ENCODE assay signal across 1 cellular context in the genomic region with DNA sequence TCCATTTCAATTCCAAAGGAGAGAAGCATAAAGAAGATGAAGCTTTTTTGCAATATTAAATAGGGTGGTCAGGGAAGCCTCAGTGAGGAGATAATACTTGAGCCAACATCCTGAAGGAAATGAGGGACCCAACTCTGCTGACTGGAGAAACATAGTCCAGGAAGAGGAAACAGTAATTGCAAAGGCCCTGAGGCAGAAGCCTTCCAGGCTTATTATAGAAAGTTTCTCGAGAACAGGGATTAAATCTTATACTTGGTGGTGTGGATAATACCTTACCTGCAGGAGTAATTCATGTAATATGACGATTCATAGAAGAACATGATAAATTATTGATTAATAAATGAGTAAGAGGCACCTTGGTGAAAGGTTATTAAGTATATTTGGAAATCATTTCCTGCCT.
TF ChIP-seq lines count a peak whose summit lies in the region.

No MANE protein-coding gene starts in this region.

TF ChIP-seq in GM23338, 12 proteins besides CTCF, POLR2A, EP300 and RAD21 (continued from another document):
- TF ChIP-seq ZNF462 (CRISPR knock-in tag; IDR thresholded peaks at IDR 0.05) (no peak), POLR2AphosphoS5 (IDR thresholded peaks at IDR 0.05; ENCODE audit: low read depth) (no peak), ETS1 (IDR thresholded peaks at IDR 0.05) (no peak), EZH2 (IDR thresholded peaks at IDR 0.05; ENCODE audit: low read depth, unreplicated experiment) (no peak), CREB1 (CRISPR knock-in tag; IDR thresholded peaks at IDR 0.05; ENCODE audit: low read depth) (no peak), STAT1 (IDR thresholded peaks at IDR 0.05; ENCODE audit: unreplicated experiment) (no peak), ZNF331 (CRISPR knock-in tag; IDR thresholded peaks at IDR 0.05; ENCODE audit: low read depth) (no peak), ZNF114 (CRISPR knock-in tag; IDR thresholded peaks at IDR 0.05) (no peak), NANOG (IDR thresholded peaks at IDR 0.05; ENCODE audit: borderline replicate concordance) (no peak)
- TF ChIP-seq, protein P1, sequence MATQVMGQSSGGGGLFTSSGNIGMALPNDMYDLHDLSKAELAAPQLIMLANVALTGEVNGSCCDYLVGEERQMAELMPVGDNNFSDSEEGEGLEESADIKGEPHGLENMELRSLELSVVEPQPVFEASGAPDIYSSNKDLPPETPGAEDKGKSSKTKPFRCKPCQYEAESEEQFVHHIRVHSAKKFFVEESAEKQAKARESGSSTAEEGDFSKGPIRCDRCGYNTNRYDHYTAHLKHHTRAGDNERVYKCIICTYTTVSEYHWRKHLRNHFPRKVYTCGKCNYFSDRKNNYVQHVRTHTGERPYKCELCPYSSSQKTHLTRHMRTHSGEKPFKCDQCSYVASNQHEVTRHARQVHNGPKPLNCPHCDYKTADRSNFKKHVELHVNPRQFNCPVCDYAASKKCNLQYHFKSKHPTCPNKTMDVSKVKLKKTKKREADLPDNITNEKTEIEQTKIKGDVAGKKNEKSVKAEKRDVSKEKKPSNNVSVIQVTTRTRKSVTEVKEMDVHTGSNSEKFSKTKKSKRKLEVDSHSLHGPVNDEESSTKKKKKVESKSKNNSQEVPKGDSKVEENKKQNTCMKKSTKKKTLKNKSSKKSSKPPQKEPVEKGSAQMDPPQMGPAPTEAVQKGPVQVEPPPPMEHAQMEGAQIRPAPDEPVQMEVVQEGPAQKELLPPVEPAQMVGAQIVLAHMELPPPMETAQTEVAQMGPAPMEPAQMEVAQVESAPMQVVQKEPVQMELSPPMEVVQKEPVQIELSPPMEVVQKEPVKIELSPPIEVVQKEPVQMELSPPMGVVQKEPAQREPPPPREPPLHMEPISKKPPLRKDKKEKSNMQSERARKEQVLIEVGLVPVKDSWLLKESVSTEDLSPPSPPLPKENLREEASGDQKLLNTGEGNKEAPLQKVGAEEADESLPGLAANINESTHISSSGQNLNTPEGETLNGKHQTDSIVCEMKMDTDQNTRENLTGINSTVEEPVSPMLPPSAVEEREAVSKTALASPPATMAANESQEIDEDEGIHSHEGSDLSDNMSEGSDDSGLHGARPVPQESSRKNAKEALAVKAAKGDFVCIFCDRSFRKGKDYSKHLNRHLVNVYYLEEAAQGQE (IDR thresholded peaks at IDR 0.05; ENCODE audit: unreplicated experiment): no peak
